Comparison of ENCODE assay signal across 26 cellular contexts in the genomic region with DNA sequence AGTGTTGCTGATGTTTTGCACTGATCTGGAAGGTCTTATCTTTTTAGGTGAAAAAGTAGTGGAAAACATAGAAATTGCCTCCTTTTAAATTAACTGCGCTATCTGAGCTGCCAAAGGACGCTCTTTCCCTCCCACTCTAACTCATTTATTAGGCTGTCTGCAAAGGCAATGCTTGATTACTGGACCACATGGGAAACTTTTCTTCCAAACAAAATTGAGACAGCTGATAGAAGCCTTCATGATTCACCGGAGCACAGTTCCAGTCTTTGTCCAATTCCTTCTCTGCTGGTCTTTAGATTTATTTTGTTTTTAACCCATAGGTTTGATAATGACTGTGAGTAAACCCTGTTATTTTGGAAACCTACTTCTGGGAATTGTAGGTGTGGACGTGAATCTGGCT.
"Had no signal": no experiment of that assay in that cellular context is flagged by ENCODE, and none has a peak within 500 bp of the region (broad histone marks: within the 10 kb centered on the region; RNA-seq: fewer than 3 reads in every experiment).

No MANE protein-coding gene starts in this region.

- H3K27ac ChIP-seq: neural progenitor cell, pancreas, prostate gland, right lobe of liver, sigmoid colon, stomach, thoracic aorta, thyroid gland, tibial nerve, upper lobe of left lung, vagina had no signal

- ATAC-seq: naive thymus-derived CD8-positive, alpha-beta T cell; natural killer cell treated with Interleukin-12 subunit alpha and Interleukin-12 subunit beta and Interleukin-15 and Interleukin-18, amount 100 ng/mL, for 72 hours; pancreas; right lobe of liver; stimulated activated effector memory CD8-positive, alpha-beta T cell treated with anti-CD3 and anti-CD28 coated beads, Interleukin-12 subunit alpha, Interleukin-12 subunit beta, amount 100 ng/mL, for 72 hours; stimulated activated naive B cell treated with anti-CD40 and anti-IgM and Interleukin-4, amounts not matched to agents 10 μg/mL and 1 μg/mL and 100 μg/mL, for 72 hours had no signal

- H3K27me3 Mint-ChIP-seq: stimulated activated naive B cell treated with anti-CD40 and anti-IgM and Interleukin-4, amounts not matched to agents 10 μg/mL and 1 μg/mL and 100 μg/mL, for 72 hours had no signal

- H3K27ac Mint-ChIP-seq: naive thymus-derived CD8-positive, alpha-beta T cell; natural killer cell treated with Interleukin-12 subunit alpha and Interleukin-12 subunit beta and Interleukin-15 and Interleukin-18, amount 100 ng/mL, for 72 hours; neural progenitor cell; stimulated activated effector memory CD8-positive, alpha-beta T cell treated with anti-CD3 and anti-CD28 coated beads, Interleukin-12 subunit alpha, Interleukin-12 subunit beta, amount 100 ng/mL, for 72 hours; stimulated activated naive B cell treated with anti-CD40 and anti-IgM and Interleukin-4, amounts not matched to agents 10 μg/mL and 1 μg/mL and 100 μg/mL, for 72 hours; stimulated activated naive CD8-positive, alpha-beta T cell treated with anti-CD3 and anti-CD28 coated beads, Interleukin-15, Interleukin-2, amounts not matched to agents 100 ng/mL and 50 ng/mL, for 24 hours had no signal

- H3K4me1 ChIP-seq: neural progenitor cell, pancreas, prostate gland, right lobe of liver, sigmoid colon, stomach, thyroid gland, tibial nerve, upper lobe of left lung, vagina had no signal

- H3K9me3 Mint-ChIP-seq: naive thymus-derived CD8-positive, alpha-beta T cell; natural killer cell treated with Interleukin-12 subunit alpha and Interleukin-12 subunit beta and Interleukin-15 and Interleukin-18, amount 100 ng/mL, for 72 hours; neural progenitor cell; stimulated activated effector memory CD8-positive, alpha-beta T cell treated with anti-CD3 and anti-CD28 coated beads, Interleukin-12 subunit alpha, Interleukin-12 subunit beta, amount 100 ng/mL, for 72 hours; stimulated activated naive CD8-positive, alpha-beta T cell treated with anti-CD3 and anti-CD28 coated beads, Interleukin-15, Interleukin-2, amounts not matched to agents 100 ng/mL and 50 ng/mL, for 24 hours had no signal

- H3K4me1 Mint-ChIP-seq: naive thymus-derived CD8-positive, alpha-beta T cell; stimulated activated effector memory CD8-positive, alpha-beta T cell treated with anti-CD3 and anti-CD28 coated beads, Interleukin-12 subunit alpha, Interleukin-12 subunit beta, amount 100 ng/mL, for 72 hours; stimulated activated naive B cell treated with anti-CD40 and anti-IgM and Interleukin-4, amounts not matched to agents 10 μg/mL and 1 μg/mL and 100 μg/mL, for 72 hours had no signal

- H3K4me3 ChIP-seq: neural progenitor cell, pancreas, prostate gland, right lobe of liver, sigmoid colon, stomach, thoracic aorta, thyroid gland, tibial nerve, upper lobe of left lung, vagina had no signal

- H3K36me3 ChIP-seq: prostate gland, right lobe of liver, sigmoid colon, thoracic aorta, tibial nerve, vagina had no signal

- H3K36me3 Mint-ChIP-seq: natural killer cell treated with Interleukin-12 subunit alpha and Interleukin-12 subunit beta and Interleukin-15 and Interleukin-18, amount 100 ng/mL, for 72 hours; stimulated activated effector memory CD8-positive, alpha-beta T cell treated with anti-CD3 and anti-CD28 coated beads, Interleukin-12 subunit alpha, Interleukin-12 subunit beta, amount 100 ng/mL, for 72 hours; stimulated activated naive B cell treated with anti-CD40 and anti-IgM and Interleukin-4, amounts not matched to agents 10 μg/mL and 1 μg/mL and 100 μg/mL, for 72 hours had no signal

- H3K9me3 ChIP-seq: pancreas, prostate gland, right lobe of liver, sigmoid colon, stomach, thoracic aorta, thyroid gland, tibial nerve, upper lobe of left lung, vagina had no signal

- H3K4me3 Mint-ChIP-seq: naive thymus-derived CD8-positive, alpha-beta T cell; natural killer cell treated with Interleukin-12 subunit alpha and Interleukin-12 subunit beta and Interleukin-15 and Interleukin-18, amount 100 ng/mL, for 72 hours; neural progenitor cell; stimulated activated effector memory CD8-positive, alpha-beta T cell treated with anti-CD3 and anti-CD28 coated beads, Interleukin-12 subunit alpha, Interleukin-12 subunit beta, amount 100 ng/mL, for 72 hours; stimulated activated naive B cell treated with anti-CD40 and anti-IgM and Interleukin-4, amounts not matched to agents 10 μg/mL and 1 μg/mL and 100 μg/mL, for 72 hours; stimulated activated naive CD8-positive, alpha-beta T cell treated with anti-CD3 and anti-CD28 coated beads, Interleukin-15, Interleukin-2, amounts not matched to agents 100 ng/mL and 50 ng/mL, for 24 hours had no signal

- H3K27me3 ChIP-seq: neural progenitor cell, pancreas, right lobe of liver, sigmoid colon, stomach, thyroid gland, tibial nerve, upper lobe of left lung, vagina had no signal

- DNase-seq: naive thymus-derived CD8-positive, alpha-beta T cell; occipital lobe; pancreas; retina; right cardiac atrium; right lobe of liver; sigmoid colon; small intestine; stimulated activated CD4-positive, alpha-beta T cell treated with anti-CD3 and anti-CD28 coated beads, Interleukin-15, amount 100 ng/mL, for 24 hours; stimulated activated CD4-positive, alpha-beta T cell treated with anti-CD3 and anti-CD28 coated beads, Interleukin-2, amount 100 ng/mL, for 24 hours; stimulated activated CD4-positive, alpha-beta T cell treated with anti-CD3 and anti-CD28 coated beads, Interleukin-2, amount 100 ng/mL, for 48 hours; stimulated activated CD4-positive, alpha-beta T cell treated with anti-CD3 and anti-CD28 coated beads, Interleukin-4, amount 100 ng/mL, for 24 hours; stimulated activated naive B cell treated with anti-CD40 and anti-IgM and Interleukin-4, amounts not matched to agents 10 μg/mL and 1 μg/mL and 100 μg/mL, for 72 hours; stimulated activated naive CD4-positive, alpha-beta T cell treated with Interleukin-2 at 50 U/mL for 16 hours; stomach; thyroid gland; trophoblast cell; upper lobe of left lung had no signal
